11 cellular contexts compared by ENCODE assay signal in genomic region chr17:37521821-37522220, GRCh38.
"Had no signal": no experiment of that assay in that cellular context is flagged by ENCODE, and none has a peak within 500 bp of the region (broad histone marks: within the 10 kb centered on the region; RNA-seq: fewer than 3 reads in every experiment).

No MANE protein-coding gene starts in this region.

- DNase-seq: activated CD4-positive, CD25-positive, alpha-beta regulatory T cell; activated naive CD4-positive, alpha-beta T cell treated with anti-CD3 and anti-CD28 coated beads, Interleukin-2, amount 10 ng/mL, durations not matched to agents 7 days and 5 days; amygdala; dorsolateral prefrontal cortex; glutamatergic neuron; left colon; mammary epithelial cell; nephron progenitor cell; stimulated activated CD4-positive, alpha-beta T cell treated with anti-CD3 and anti-CD28 coated beads, Interleukin-4, amount 100 ng/mL, for 1 hour; stimulated activated CD8-positive, alpha-beta memory T cell treated with anti-CD3 and anti-CD28 coated beads, Interleukin-4, amount 100 ng/mL, for 48 hours; upper lobe of left lung had no signal

- H3K27ac ChIP-seq: dorsolateral prefrontal cortex, upper lobe of left lung had no signal

- H3K4me1 ChIP-seq: upper lobe of left lung had no signal

- H3K9me3 ChIP-seq: upper lobe of left lung had no signal

- H3K4me3 ChIP-seq: dorsolateral prefrontal cortex, upper lobe of left lung had no signal

- ATAC-seq: left colon had no signal

- H3K27me3 ChIP-seq: dorsolateral prefrontal cortex, upper lobe of left lung had no signal
